ENCODE assay signal across 8 cellular contexts in genomic region chrX:103063918-103064434, GRCh38. TPM values are rescaled to one million over a fixed set of nuclear protein-coding genes. Genes with fewer than 3 reads are reported as not detected.
DNase-seq lines count a peak whose midpoint lies in the region; ATAC-seq and TF ChIP-seq lines count a peak whose summit lies in the region.

TSS of gene BEX1 (minus strand) at chrX:103064171. CDS start at chrX:103063274, 897 bp downstream.

- H3K4me3 ChIP-seq in Jurkat, Clone E6-1 (ENCODE audit: low read length), result peak within 1 kb of the TSS; percentile 62
- H3K4me3 ChIP-seq in epithelial cell of proximal tubule (ENCODE audit: low read depth, low read length), result peak within 1 kb of the TSS; percentile 33

- peaks cover 6% of the 10 kb centered on the region for H3K4me1 Mint-ChIP-seq in neural crest cell

- no peak for TF ChIP-seq CTCF in epithelial cell of proximal tubule (conservative IDR thresholded peaks at IDR 0.05; ENCODE audit: low read depth, low read length)
- no peak for TF ChIP-seq CTCF in neural crest cell (conservative IDR thresholded peaks at IDR 0.05)

- H3K9me3 Mint-ChIP-seq in neural crest cell, result peaks cover 6% of the 10 kb centered on the region

- DNase-seq in Ammon's horn (ENCODE audit: low spot score) (peak; percentile 90), SIG-M5 (lab: John Stamatoyannopoulos, UW) (peak; percentile 20), epithelial cell of proximal tubule (ENCODE audit: low read depth) (no peak), neural crest cell (ENCODE audit: low read depth, low spot score) (peak; percentile 39)
- DNase-seq in Jurkat, Clone E6-1 (ENCODE audit: low read depth, low spot score), result peak; percentile 64

- H3K4me3 Mint-ChIP-seq in neural crest cell, result peak within 1 kb of the TSS; percentile 82

- peaks cover 5% of the 10 kb centered on the region for H3K27me3 Mint-ChIP-seq in neural crest cell (ENCODE audit: low read depth)

- H3K27ac Mint-ChIP-seq in neural crest cell (ENCODE audit: unreplicated experiment), result no peak within 1 kb of the TSS

- ATAC-seq in HG03469 (IDR thresholded peaks at IDR 0.05; ENCODE audit: unreplicated experiment) (no peak), GM19324 (IDR thresholded peaks at IDR 0.05; ENCODE audit: low FRiP score, unreplicated experiment) (no peak), GM18511 (IDR thresholded peaks at IDR 0.05; ENCODE audit: unreplicated experiment) (no peak)

- H3K36me3 Mint-ChIP-seq in neural crest cell (ENCODE audit: low read depth), result peaks cover 6% of the 10 kb centered on the region

RNA-seq across cellular contexts. Expression of gene BEX1, which starts in this region (rescaled TPM):
- polyA plus RNA-seq in Jurkat, Clone E6-1 (2012; ENCODE audit: insufficient read depth, insufficient read length), result 74.8 TPM
- 9.1 and 13.7 TPM in 2 replicates for total RNA-seq in epithelial cell of proximal tubule
- total RNA-seq in neural crest cell, result 60.0 TPM in 2 replicates
